In genomic region chr7:98617051-98617959, GRCh38 we compare ENCODE assay signal across 8 cellular contexts. TPM values are rescaled to one million over a fixed set of nuclear protein-coding genes. Genes with fewer than 3 reads are reported as not detected.
DNase-seq lines count a peak whose midpoint lies in the region; TF ChIP-seq lines count a peak whose summit lies in the region.

Gene NPTX2, plus strand, starts transcription at chr7:98617285. Its CDS starts 177 bp downstream, at chr7:98617462.

- WGBS in transverse colon (ENCODE audit: low coverage in 1 of 2), 2 donors = 11% methylated on average over 61 of the region's 130 CpGs; no CpG with 5 or more reads in 1 of the 2 donors

- H3K9me3 ChIP-seq in transverse colon = no peaks in the 10 kb centered on the region

- H3K27ac ChIP-seq in transverse colon = peak within 1 kb of the TSS in 1 of 4 donors; percentile 2

- no peak for TF ChIP-seq POLR2A in transverse colon (IDR thresholded peaks at IDR 0.05)

- intact Hi-C loops in transverse colon (cut with DNase I; ENCODE audit: low total_unique reads) = no loop called here

- H3K36me3 ChIP-seq in transverse colon = no peaks in the 10 kb centered on the region

- in situ Hi-C loops in transverse colon (cut with MboI; ENCODE audit: low pct_ligation_motif_present in 1 of 4, low pct_unique_long_range_greater_than_20kb in 1 of 4, low sequenced_read_pairs in 3 of 4) (no loop called here), G401 (cut with HindIII; ENCODE audit: low sequenced_read_pairs) (no loop called here)

- TF ChIP-seq EP300 in transverse colon (IDR thresholded peaks at IDR 0.05; ENCODE audit: low read depth) = no peak

- peaks cover 82% of the 10 kb centered on the region for H3K27me3 ChIP-seq in transverse colon

- TF ChIP-seq CTCF in transverse colon (IDR thresholded peaks at IDR 0.05) = peak in 2 of 5 experiments; percentile 12 to 15

- DNase-seq in C1 segment of cervical spinal cord (lab: John Stamatoyannopoulos, UW) (peak in 8 of 14 donors; percentile 20 to 70 (median 51)), NCI-H1930 (lab: John Stamatoyannopoulos, UW) (peak; percentile 87 to 93), cerebellum (ENCODE audit: low spot score) (peak; percentile 18), medulla oblongata (ENCODE audit: extremely low spot score) (peak; percentile 24), transverse colon (peak; percentile 18), HPDE6-E6E7 (ENCODE audit: extremely low spot score) (no peak), G401 (ENCODE audit: low spot score) (no peak), SHP77 (lab: John Stamatoyannopoulos, UW) (no peak)

- peak within 1 kb of the TSS in 3 of 4 donors; percentile 18 to 41 (median 35) for H3K4me3 ChIP-seq in transverse colon

- H3K4me1 ChIP-seq in transverse colon = peaks cover 0 to 22% (median 16%) of the 10 kb centered on the region in 4 donors

RNA-seq across cellular contexts. Expression of gene NPTX2, which starts in this region (rescaled TPM):
- total RNA-seq in cerebellum (41.8 TPM), transverse colon (10 to 100 TPM in 1 of 4 donors, 1 to 10 TPM in 3; 3.4 to 11.5 (median 6.3) TPM)
- 0.03 TPM in 1 of 2 replicates, not detected in the other for total RNA-seq in G401 (2014; rRNA removed; shearing (Covaris generic))

Comparison
In these comparisons a context has a peak if more than half of its experiments do, and no peak if none do; other contexts are left out.
1. DNase-seq: peak in C1 segment of cervical spinal cord (8 of 14), NCI-H1930 (2 of 2), cerebellum (single experiment), medulla oblongata (single experiment) and transverse colon (single experiment); none in HPDE6-E6E7 (single experiment), G401 (single experiment) and SHP77 (0 of 2).